ENCODE assay signal across 8 cellular contexts in the genomic region with DNA sequence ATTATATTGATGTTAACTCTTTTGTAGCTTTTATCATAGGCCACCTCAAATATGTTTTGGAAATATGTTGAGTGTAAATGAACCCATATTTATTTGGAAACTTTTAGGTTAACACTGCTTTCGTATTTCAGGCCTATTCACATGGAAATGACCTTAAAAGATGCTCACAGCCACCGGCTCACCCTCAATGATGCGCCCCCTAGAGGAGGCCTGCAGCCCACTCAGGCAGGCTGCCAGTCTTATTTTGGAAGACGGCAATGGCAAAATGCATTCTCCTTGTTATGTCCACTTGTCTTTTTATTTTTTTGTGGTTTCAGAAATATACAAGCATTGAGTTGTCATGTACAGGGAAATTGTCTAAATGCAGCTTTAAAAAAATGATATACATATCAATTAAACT.
DNase-seq lines count a peak whose midpoint lies in the region; ATAC-seq, FAIRE-seq and TF ChIP-seq lines count a peak whose summit lies in the region.

No MANE protein-coding gene starts in this region.

- no peaks in the 10 kb centered on the region for H4K20me1 ChIP-seq in OCI-LY1 (ENCODE audit: insufficient read depth, low read length)

- WGBS in small intestine, 3 donors = 38 to 45% (median 40%) methylated on average over 4 of the region's 4 CpGs

- H3K27me3 ChIP-seq in OCI-LY1 (ENCODE audit: insufficient read depth, low read length) (no peaks in the 10 kb centered on the region), small intestine (ENCODE audit: control insufficient read depth in 2 of 2, insufficient read depth in 2 of 2, low read length in 2 of 2) (no peaks in the 10 kb centered on the region)

- H3K9me3 ChIP-seq in OCI-LY1 (ENCODE audit: low read length) = no peaks in the 10 kb centered on the region
- H3K9me3 ChIP-seq in small intestine (ENCODE audit: control insufficient read depth, low read depth) = no peaks in the 10 kb centered on the region

- H3K79me2 ChIP-seq in OCI-LY1 (ENCODE audit: insufficient read depth, low read length) = no peaks in the 10 kb centered on the region

- H3K4me1 ChIP-seq in OCI-LY1 (ENCODE audit: insufficient read depth, low read length, severe bottlenecking) = no peaks in the 10 kb centered on the region
- no peaks in the 10 kb centered on the region for H3K4me1 ChIP-seq in small intestine (ENCODE audit: control insufficient read depth in 2 of 2, insufficient read depth in 1 of 2, low read depth in 1 of 2, low read length in 1 of 2)

- TF ChIP-seq CTCF in AG09319 (IDR thresholded peaks at IDR 0.05; ENCODE audit: low read depth, low read length) (peak; percentile 25), OCI-LY1 (IDR thresholded peaks at IDR 0.05; ENCODE audit: low read length) (peak; percentile 82), fibroblast of pulmonary artery (IDR thresholded peaks at IDR 0.05; ENCODE audit: low read length, missing control alignments) (peak; percentile 43)

- no peaks in the 10 kb centered on the region for H3F3A ChIP-seq in OCI-LY1 (ENCODE audit: insufficient read depth, low read length)

- no peak overlapping the region for H3K27ac ChIP-seq in OCI-LY1 (ENCODE audit: low read depth, low read length, poor library complexity, severe bottlenecking)
- H3K27ac ChIP-seq in small intestine (ENCODE audit: low read depth in 1 of 2, low read length in 1 of 2) = no peak overlapping the region

- no peaks in the 10 kb centered on the region for H3K36me3 ChIP-seq in OCI-LY1 (ENCODE audit: insufficient read depth, low read length)
- no peaks in the 10 kb centered on the region for H3K36me3 ChIP-seq in small intestine (ENCODE audit: control insufficient read depth in 2 of 2, insufficient read depth in 2 of 2, low read length in 2 of 2)

- no peak overlapping the region for H3K4me2 ChIP-seq in OCI-LY1 (ENCODE audit: low read length)

- H2AFZ ChIP-seq in OCI-LY1 (ENCODE audit: low read length) = no peak overlapping the region

- H3K9me2 ChIP-seq in OCI-LY1 (ENCODE audit: low read depth, low read length) = no peaks in the 10 kb centered on the region

- no peak overlapping the region for H3K9ac ChIP-seq in OCI-LY1 (ENCODE audit: low read length)

- ATAC-seq in GM18868 (IDR thresholded peaks at IDR 0.05; ENCODE audit: unreplicated experiment) (peak; percentile 84), HG02938 (IDR thresholded peaks at IDR 0.05; ENCODE audit: unreplicated experiment) (no peak)

- no peak for FAIRE-seq in small intestine (lab: Jason Lieb, UNC)

- DNase-seq in AG09319 (ENCODE audit: extremely low read depth, low read depth) (no peak), fibroblast of pulmonary artery (ENCODE audit: low read depth) (peak; percentile 11), NCI-H2171 (lab: John Stamatoyannopoulos, UW) (no peak), small intestine (no peak), activated gamma-delta T cell (lab: John Stamatoyannopoulos, UW) (no peak)

- H3K4me3 ChIP-seq in OCI-LY1 (ENCODE audit: low read depth, low read length, poor library complexity, severe bottlenecking) = no peak overlapping the region
- H3K4me3 ChIP-seq in fibroblast of pulmonary artery (replicated peaks; ENCODE audit: low read depth, low read length) = no peak overlapping the region
- H3K4me3 ChIP-seq in small intestine (ENCODE audit: low read depth in 1 of 2, low read length in 2 of 2) = no peak overlapping the region

Comparison
In these comparisons a context has a peak if more than half of its experiments do, and no peak if none do; other contexts are left out.
1. CTCF ChIP-seq: peak in every context shown above with its lines; median percentile 82 in OCI-LY1; 43 in fibroblast of pulmonary artery; 25 in AG09319.